In genomic region chrX:107627792-107628661, GRCh38 we compare ENCODE assay signal across 8 cellular contexts. TPM values are rescaled to one million over a fixed set of nuclear protein-coding genes. Genes with fewer than 3 reads are reported as not detected.
DNase-seq lines count a peak whose midpoint lies in the region; TF ChIP-seq lines count a peak whose summit lies in the region.

Gene PRPS1 (plus strand): TSS chrX:107628510. CDS start chrX:107628629, 119 bp downstream.

- peak within 1 kb of the TSS; percentile 91 for H3K27ac Mint-ChIP-seq in neural crest cell (ENCODE audit: unreplicated experiment)

- H3K36me3 ChIP-seq in ES-I3 (ENCODE audit: insufficient read depth, low read length) (no peaks in the 10 kb centered on the region), HAP-1 (replicated peaks) (peaks cover 3% of the 10 kb centered on the region; the same call in 1 of the 2 replicates), MM.1S (replicated peaks; ENCODE audit: insufficient read depth, low read length) (no peaks in the 10 kb centered on the region), stomach smooth muscle (ENCODE audit: control insufficient read depth in 2 of 2, insufficient read depth in 2 of 2, low read length in 2 of 2) (no peaks in the 10 kb centered on the region)

- DNase-seq in HAP-1 (ENCODE audit: low spot score in 2 of 2), result peak; percentile 99
- DNase-seq in MM.1S, result peak; percentile 94
- DNase-seq in SIG-M5 (lab: John Stamatoyannopoulos, UW), result peak; percentile 86
- peak; percentile 58 for DNase-seq in activated gamma-delta T cell (lab: John Stamatoyannopoulos, UW)
- DNase-seq in fibroblast of villous mesenchyme (ENCODE audit: low read depth), result peak; percentile 94
- DNase-seq in neural crest cell (ENCODE audit: low read depth, low spot score), result peak; percentile 67

- H4K20me1 ChIP-seq in MM.1S (ENCODE audit: insufficient read depth, low read length), result 0 out of 2 replicates have a peak, but pooled peaks cover 4% of the 10 kb centered on the region

- peak within 1 kb of the TSS; percentile 96 for H3K4me3 Mint-ChIP-seq in neural crest cell

- TF ChIP-seq CTCF in MM.1S (IDR thresholded peaks at IDR 0.05; ENCODE audit: low read length), result no peak
- no peak for TF ChIP-seq CTCF in fibroblast of villous mesenchyme (IDR thresholded peaks at IDR 0.05; ENCODE audit: insufficient read depth, low read depth, low read length)
- no peak for TF ChIP-seq CTCF in neural crest cell (conservative IDR thresholded peaks at IDR 0.05)

- H3K9ac ChIP-seq in ES-I3 (ENCODE audit: low read depth, low read length), result peak within 1 kb of the TSS; percentile 86
- H3K9ac ChIP-seq in MM.1S (ENCODE audit: low read length), result peak within 1 kb of the TSS; percentile 79
- H3K9ac ChIP-seq in stomach smooth muscle (ENCODE audit: low read length in 2 of 2), result peak within 1 kb of the TSS; percentile 47 to 81

- no peaks in the 10 kb centered on the region for H3K27me3 Mint-ChIP-seq in neural crest cell (ENCODE audit: low read depth)

- peak within 1 kb of the TSS; percentile 64; the same call in 1 of the 2 replicates for H3K27ac ChIP-seq in MM.1S (ENCODE audit: low read length)
- peak within 1 kb of the TSS; percentile 61 for H3K27ac ChIP-seq in stomach smooth muscle (ENCODE audit: low read length)

- H3K27me3 ChIP-seq in HAP-1 (ENCODE audit: low read depth) (no peaks in the 10 kb centered on the region), MM.1S (replicated peaks; ENCODE audit: insufficient read depth, low read length) (no peaks in the 10 kb centered on the region), stomach smooth muscle (ENCODE audit: control insufficient read depth in 1 of 2, insufficient read depth in 2 of 2, low read length in 2 of 2) (peaks cover 0 to 4% of the 10 kb centered on the region in 2 donors)

- peaks cover 4% of the 10 kb centered on the region for H3K9me3 Mint-ChIP-seq in neural crest cell

- peaks cover 2% of the 10 kb centered on the region for H3K36me3 Mint-ChIP-seq in neural crest cell (ENCODE audit: low read depth)

- H3K9me2 ChIP-seq in MM.1S (replicated peaks; ENCODE audit: insufficient read depth, low read length), result no peaks in the 10 kb centered on the region

- H3K4me3 ChIP-seq in HAP-1, result peak within 1 kb of the TSS; percentile 83
- peak within 1 kb of the TSS; percentile 76 for H3K4me3 ChIP-seq in MM.1S (ENCODE audit: low read length)
- peak within 1 kb of the TSS; percentile 79 for H3K4me3 ChIP-seq in fibroblast of villous mesenchyme (ENCODE audit: low read depth, low read length)
- peak within 1 kb of the TSS; percentile 71 to 82 for H3K4me3 ChIP-seq in stomach smooth muscle (ENCODE audit: low read length in 2 of 2)

- H3K79me2 ChIP-seq in MM.1S (ENCODE audit: low read length), result peaks cover 46% of the 10 kb centered on the region

- peaks cover 28% of the 10 kb centered on the region for H3K4me1 Mint-ChIP-seq in neural crest cell

- peaks cover 19% of the 10 kb centered on the region for H3K4me1 ChIP-seq in ES-I3 (ENCODE audit: insufficient read depth, low read length)
- H3K4me1 ChIP-seq in HAP-1, result peaks cover 22% of the 10 kb centered on the region
- H3K4me1 ChIP-seq in MM.1S (ENCODE audit: low read length), result no peaks in the 10 kb centered on the region
- no peaks in the 10 kb centered on the region for H3K4me1 ChIP-seq in stomach smooth muscle (ENCODE audit: control insufficient read depth, insufficient read depth, low read length)

- in situ Hi-C loops in HAP-1 (cut with MboI; ENCODE audit: low sequenced_read_pairs), result no loop called here

- peak within 1 kb of the TSS; percentile 37 for H2AFZ ChIP-seq in MM.1S (ENCODE audit: low read length)

- H3K4me2 ChIP-seq in MM.1S (ENCODE audit: low read depth, low read length), result peak within 1 kb of the TSS; percentile 48

- no peaks in the 10 kb centered on the region for H3K9me3 ChIP-seq in ES-I3 (ENCODE audit: control insufficient read depth, insufficient read depth, low read length)
- H3K9me3 ChIP-seq in HAP-1, result no peaks in the 10 kb centered on the region; the same call in 1 of the 2 replicates
- no peaks in the 10 kb centered on the region for H3K9me3 ChIP-seq in MM.1S (replicated peaks; ENCODE audit: insufficient read depth, low read length)
- H3K9me3 ChIP-seq in stomach smooth muscle (ENCODE audit: control insufficient read depth in 2 of 2, low read length in 2 of 2), result no peaks in the 10 kb centered on the region

- no peaks in the 10 kb centered on the region for H3F3A ChIP-seq in MM.1S (ENCODE audit: insufficient read depth, low read length)

RNA-seq across cellular contexts. Expression of gene PRPS1, which starts in this region (rescaled TPM):
- total RNA-seq in fibroblast of villous mesenchyme (34.1 and 76.9 TPM in 2 replicates), neural crest cell (68.6 and 71.2 TPM in 2 replicates)

Comparison
In these comparisons a context has a peak if more than half of its experiments do, and no peak if none do; other contexts are left out.
1. Peak in every context shown above with its lines: DNase-seq, H3K4me3 ChIP-seq and H3K27ac ChIP-seq.